ENCODE assay signal across 9 cellular contexts in genomic region chr13:73521291-73521626, GRCh38.
DNase-seq lines count a peak whose midpoint lies in the region; ATAC-seq and TF ChIP-seq lines count a peak whose summit lies in the region.
"Had no signal": no experiment of that assay in that cellular context is flagged by ENCODE, and none has a peak within 500 bp of the region (broad histone marks: within the 10 kb centered on the region; RNA-seq: fewer than 3 reads in every experiment).

No MANE protein-coding gene starts in this region.

- H3K27ac Mint-ChIP-seq in CD4-positive, alpha-beta memory T cell = peak overlapping the region; percentile 44 to 95 (median 85)
- peak overlapping the region; percentile 26 for H3K27ac Mint-ChIP-seq in WTC11
- H3K27ac Mint-ChIP-seq: neural progenitor cell had no signal

- peaks cover 16% of the 10 kb centered on the region for H3K4me1 ChIP-seq in CD4-positive, alpha-beta memory T cell (ENCODE audit: insufficient read depth, low read length)
- peaks cover 0 to 6% of the 10 kb centered on the region in 2 donors for H3K4me1 ChIP-seq in left lung
- H3K4me1 ChIP-seq: Caco-2, neural progenitor cell had no signal

- CTCF ChIA-PET in CD4-positive, alpha-beta memory T cell (lab: Charles Lee; ENCODE audit: partially characterized antibody) = interaction anchor here (0.8 to 1.4 kb wide), 2 partner anchors 10 to 196 kb away, joined by 3 read pairs; no protein-coding TSS in a partner anchor
- CTCF ChIA-PET in WTC11 (lab: Charles Lee) = no interaction called here

- ATAC-seq in WTC11 = no peak; the same call in 1 of the 2 replicates
- ATAC-seq in left lung = peak; percentile 68

- peak overlapping the region; percentile 82 to 93 (median 89) for H3K4me3 Mint-ChIP-seq in CD4-positive, alpha-beta memory T cell
- no peak overlapping the region for H3K4me3 Mint-ChIP-seq in WTC11
- H3K4me3 Mint-ChIP-seq: neural progenitor cell had no signal

- in situ Hi-C loops in GM13976 (cut with MboI; ENCODE audit: low sequenced_read_pairs, unreplicated experiment) = no loop called here

- H3K4me1 Mint-ChIP-seq in CD4-positive, alpha-beta memory T cell = peaks cover 11 to 17% (median 15%) of the 10 kb centered on the region in 4 donors
- H3K4me1 Mint-ChIP-seq in WTC11 = peaks cover 61% of the 10 kb centered on the region
- H3K4me1 Mint-ChIP-seq: neural progenitor cell had no signal

- intact Hi-C loops in CD4-positive, alpha-beta memory T cell (cut with micrococcal nuclease) = loop anchor here (5.0 kb wide), 1 partner anchor 186 kb away; no protein-coding TSS in a partner anchor
- intact Hi-C loops in left lung (cut with DNase I) = no loop called here

- H3K4me3 ChIP-seq in CD4-positive, alpha-beta memory T cell (ENCODE audit: low read length in 2 of 2) = peak overlapping the region; percentile 33 to 35
- no peak overlapping the region for H3K4me3 ChIP-seq in left lung
- H3K4me3 ChIP-seq: neural progenitor cell had no signal

- no peaks in the 10 kb centered on the region for H3K27me3 ChIP-seq in CD4-positive, alpha-beta memory T cell (ENCODE audit: insufficient read depth, low read length)
- no peaks in the 10 kb centered on the region for H3K27me3 ChIP-seq in left lung
- H3K27me3 ChIP-seq: neural progenitor cell had no signal

- no peaks in the 10 kb centered on the region for H3K36me3 ChIP-seq in CD4-positive, alpha-beta memory T cell (ENCODE audit: insufficient read depth, low read length)
- no peaks in the 10 kb centered on the region for H3K36me3 ChIP-seq in left lung
- H3K36me3 ChIP-seq: neural progenitor cell had no signal

- no peak for TF ChIP-seq CTCF in WTC11 (IDR thresholded peaks at IDR 0.05)
- TF ChIP-seq CTCF in left lung (IDR thresholded peaks at IDR 0.05) = no peak
- no peak for TF ChIP-seq CTCF in GM13976 (IDR thresholded peaks at IDR 0.05; ENCODE audit: borderline replicate concordance, control extremely low read depth, extremely low read depth, insufficient read depth, missing control alignments)

- peak overlapping the region; percentile 23 for H3K27ac ChIP-seq in CD4-positive, alpha-beta memory T cell (ENCODE audit: low read depth, low read length)
- H3K27ac ChIP-seq in left lung = no peak overlapping the region
- H3K27ac ChIP-seq: neural progenitor cell had no signal

- H3K9me3 Mint-ChIP-seq in CD4-positive, alpha-beta memory T cell = peaks cover 0 to 2% (median 0%) of the 10 kb centered on the region in 8 donors
- peaks cover 10% of the 10 kb centered on the region for H3K9me3 Mint-ChIP-seq in WTC11
- H3K9me3 Mint-ChIP-seq: neural progenitor cell had no signal

- peaks cover 0 to 2% of the 10 kb centered on the region in 2 donors for H3K27me3 Mint-ChIP-seq in CD4-positive, alpha-beta memory T cell
- no peaks in the 10 kb centered on the region; the same call in 1 of the 2 replicates for H3K27me3 Mint-ChIP-seq in WTC11 (ENCODE audit: low read depth)

- DNase-seq in CD4-positive, alpha-beta memory T cell = peak in 4 of 5 donors; percentile 20 to 37 (median 29)
- DNase-seq in EL (peak; percentile 4), WTC11 (ENCODE audit: low spot score) (no peak), left lung (no peak), GM13976 (ENCODE audit: low spot score) (no peak), hepatic stellate cell (ENCODE audit: low spot score) (no peak)
- DNase-seq in activated effector memory CD4-positive, alpha-beta T cell treated with Interleukin-2 at 50 U/mL for 16 hours = no peak
- DNase-seq: Caco-2 had no signal

- no peaks in the 10 kb centered on the region for H3K9me3 ChIP-seq in CD4-positive, alpha-beta memory T cell (ENCODE audit: control insufficient read depth in 1 of 2, low read length in 2 of 2)
- no peaks in the 10 kb centered on the region for H3K9me3 ChIP-seq in left lung
- H3K9me3 ChIP-seq: Caco-2 had no signal

- POLR2A ChIA-PET in CD4-positive, alpha-beta memory T cell (lab: Charles Lee; ENCODE audit: partially characterized antibody) = interaction anchor here (0.8 to 2.7 kb wide), 8 partner anchors 12 to 292 kb away, joined by 3 to 16 read pairs (median 4); no protein-coding TSS in a partner anchor
- POLR2A ChIA-PET in WTC11 (lab: Charles Lee) = no interaction called here

- no peaks in the 10 kb centered on the region for H3K36me3 Mint-ChIP-seq in CD4-positive, alpha-beta memory T cell
- no peaks in the 10 kb centered on the region for H3K36me3 Mint-ChIP-seq in WTC11
- H3K36me3 Mint-ChIP-seq: neural progenitor cell had no signal

TF ChIP-seq in WTC11, 78 proteins besides CTCF, POLR2A, EP300 and RAD21 (continues in another document):
- TF ChIP-seq, protein P1, sequence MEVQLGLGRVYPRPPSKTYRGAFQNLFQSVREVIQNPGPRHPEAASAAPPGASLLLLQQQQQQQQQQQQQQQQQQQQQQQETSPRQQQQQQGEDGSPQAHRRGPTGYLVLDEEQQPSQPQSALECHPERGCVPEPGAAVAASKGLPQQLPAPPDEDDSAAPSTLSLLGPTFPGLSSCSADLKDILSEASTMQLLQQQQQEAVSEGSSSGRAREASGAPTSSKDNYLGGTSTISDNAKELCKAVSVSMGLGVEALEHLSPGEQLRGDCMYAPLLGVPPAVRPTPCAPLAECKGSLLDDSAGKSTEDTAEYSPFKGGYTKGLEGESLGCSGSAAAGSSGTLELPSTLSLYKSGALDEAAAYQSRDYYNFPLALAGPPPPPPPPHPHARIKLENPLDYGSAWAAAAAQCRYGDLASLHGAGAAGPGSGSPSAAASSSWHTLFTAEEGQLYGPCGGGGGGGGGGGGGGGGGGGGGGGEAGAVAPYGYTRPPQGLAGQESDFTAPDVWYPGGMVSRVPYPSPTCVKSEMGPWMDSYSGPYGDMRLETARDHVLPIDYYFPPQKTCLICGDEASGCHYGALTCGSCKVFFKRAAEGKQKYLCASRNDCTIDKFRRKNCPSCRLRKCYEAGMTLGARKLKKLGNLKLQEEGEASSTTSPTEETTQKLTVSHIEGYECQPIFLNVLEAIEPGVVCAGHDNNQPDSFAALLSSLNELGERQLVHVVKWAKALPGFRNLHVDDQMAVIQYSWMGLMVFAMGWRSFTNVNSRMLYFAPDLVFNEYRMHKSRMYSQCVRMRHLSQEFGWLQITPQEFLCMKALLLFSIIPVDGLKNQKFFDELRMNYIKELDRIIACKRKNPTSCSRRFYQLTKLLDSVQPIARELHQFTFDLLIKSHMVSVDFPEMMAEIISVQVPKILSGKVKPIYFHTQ (CRISPR knock-in tag; IDR thresholded peaks at IDR 0.05) = no peak
- TF ChIP-seq ZNF532 (CRISPR knock-in tag; IDR thresholded peaks at IDR 0.05; ENCODE audit: borderline replicate concordance) (no peak), KAT7 (CRISPR knock-in tag; IDR thresholded peaks at IDR 0.05; ENCODE audit: borderline replicate concordance) (no peak), MYBL2 (CRISPR knock-in tag; IDR thresholded peaks at IDR 0.05) (no peak), NFE2L1 (CRISPR knock-in tag; IDR thresholded peaks at IDR 0.05) (no peak), GRHL2 (CRISPR knock-in tag; IDR thresholded peaks at IDR 0.05; ENCODE audit: insufficient replicate concordance, severe bottlenecking) (no peak), FOXK1 (CRISPR knock-in tag; IDR thresholded peaks at IDR 0.05) (no peak), TCF7 (CRISPR knock-in tag; IDR thresholded peaks at IDR 0.05; ENCODE audit: low read depth) (no peak), ZNF263 (CRISPR knock-in tag; IDR thresholded peaks at IDR 0.05; ENCODE audit: low read depth) (no peak)
- TF ChIP-seq, protein P2, sequence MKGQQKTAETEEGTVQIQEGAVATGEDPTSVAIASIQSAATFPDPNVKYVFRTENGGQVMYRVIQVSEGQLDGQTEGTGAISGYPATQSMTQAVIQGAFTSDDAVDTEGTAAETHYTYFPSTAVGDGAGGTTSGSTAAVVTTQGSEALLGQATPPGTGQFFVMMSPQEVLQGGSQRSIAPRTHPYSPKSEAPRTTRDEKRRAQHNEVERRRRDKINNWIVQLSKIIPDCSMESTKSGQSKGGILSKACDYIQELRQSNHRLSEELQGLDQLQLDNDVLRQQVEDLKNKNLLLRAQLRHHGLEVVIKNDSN (CRISPR knock-in tag; IDR thresholded peaks at IDR 0.05) = no peak
- TF ChIP-seq, protein P3, sequence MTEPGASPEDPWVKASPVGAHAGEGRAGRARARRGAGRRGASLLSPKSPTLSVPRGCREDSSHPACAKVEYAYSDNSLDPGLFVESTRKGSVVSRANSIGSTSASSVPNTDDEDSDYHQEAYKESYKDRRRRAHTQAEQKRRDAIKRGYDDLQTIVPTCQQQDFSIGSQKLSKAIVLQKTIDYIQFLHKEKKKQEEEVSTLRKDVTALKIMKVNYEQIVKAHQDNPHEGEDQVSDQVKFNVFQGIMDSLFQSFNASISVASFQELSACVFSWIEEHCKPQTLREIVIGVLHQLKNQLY (CRISPR knock-in tag; IDR thresholded peaks at IDR 0.05) = no peak

Comparison
In these comparisons a context has a peak if more than half of its experiments do, and no peak if none do; other contexts are left out.
1. DNase-seq: peak in CD4-positive, alpha-beta memory T cell (4 of 5) and EL (single experiment); none in WTC11 (single experiment), left lung (0 of 2), activated effector memory CD4-positive, alpha-beta T cell treated with Interleukin-2 at 50 U/mL for 16 hours (single experiment), GM13976 (single experiment) and hepatic stellate cell (single experiment).
2. H3K4me3 ChIP-seq: peak in CD4-positive, alpha-beta memory T cell (2 of 2); none in left lung (0 of 2).